In the genomic region with DNA sequence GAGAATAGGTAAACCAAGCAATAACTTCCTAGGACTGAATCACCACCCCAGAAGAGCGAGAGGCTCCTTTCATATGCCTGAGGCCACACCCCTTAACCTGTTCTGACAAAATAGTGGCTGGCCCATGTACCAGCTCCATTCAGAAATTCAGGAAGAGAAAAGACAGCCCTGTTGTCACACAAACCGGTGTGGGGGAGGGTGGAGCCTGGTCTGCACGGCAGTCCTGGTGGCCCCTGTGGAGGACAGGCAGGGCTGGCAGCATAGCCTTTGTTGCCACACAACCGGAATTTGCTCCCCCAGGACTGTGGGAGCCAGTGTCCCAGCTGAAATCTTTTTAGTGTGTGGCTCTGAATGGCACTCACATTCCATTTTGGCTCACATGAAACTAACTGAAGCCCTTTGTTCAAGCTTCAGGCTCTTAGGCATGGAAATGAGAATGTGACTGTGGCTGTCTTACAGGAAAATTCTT, we compare ENCODE assay signal across 7 cellular contexts. TPM values are rescaled to one million over a fixed set of nuclear protein-coding genes. Genes with fewer than 3 reads are reported as not detected.
A peak's percentile ranks its signal among the peaks of the same experiment; 100 is the strongest.
DNase-seq lines count a peak whose midpoint lies in the region; ATAC-seq and TF ChIP-seq lines count a peak whose summit lies in the region.

No MANE protein-coding gene starts in this region.

- no peaks in the 10 kb centered on the region for H4K20me1 ChIP-seq in MM.1S (ENCODE audit: insufficient read depth, low read length)

- H3K4me3 ChIP-seq in HUES48 (ENCODE audit: low read depth, low read length) (no peak overlapping the region), MM.1S (ENCODE audit: low read length) (no peak overlapping the region)

- H3K4me1 ChIP-seq in HUES48 (ENCODE audit: control insufficient read depth, insufficient read depth, low read length) (peaks cover 46% of the 10 kb centered on the region), MM.1S (ENCODE audit: low read length) (no peaks in the 10 kb centered on the region)

- H3K4me1 Mint-ChIP-seq in T-helper 1 cell treated with Interleukin-12 subunit alpha and Interleukin-12 subunit beta and Interleukin-4 antibody, amounts not matched to agents 30 μg/mL and 1 μg/mL, for 36 hours (ENCODE audit: low read depth): peaks cover 5% of the 10 kb centered on the region

- H3K9me3 ChIP-seq in HUES48 (ENCODE audit: control insufficient read depth, insufficient read depth, low read length) (no peaks in the 10 kb centered on the region), MM.1S (replicated peaks; ENCODE audit: insufficient read depth, low read length) (no peaks in the 10 kb centered on the region)

- H3K36me3 ChIP-seq in HUES48 (ENCODE audit: control insufficient read depth, insufficient read depth, low read length) (peaks cover 9% of the 10 kb centered on the region; the same call in 1 of the 2 replicates), MM.1S (replicated peaks; ENCODE audit: insufficient read depth, low read length) (no peaks in the 10 kb centered on the region; the same call in none of the 2 replicates)

- H3F3A ChIP-seq in MM.1S (ENCODE audit: insufficient read depth, low read length): no peaks in the 10 kb centered on the region

- H3K4me3 Mint-ChIP-seq in T-helper 1 cell treated with Interleukin-12 subunit alpha and Interleukin-12 subunit beta and Interleukin-4 antibody, amounts not matched to agents 30 μg/mL and 1 μg/mL, for 36 hours: no peak overlapping the region

- H3K4me2 ChIP-seq in MM.1S (ENCODE audit: low read depth, low read length): no peak overlapping the region

- no peak overlapping the region for H2AFZ ChIP-seq in MM.1S (ENCODE audit: low read length)

- intact Hi-C loops in cardiac septum (cut with DNase I): no loop called here

- no peak for ATAC-seq in GM21529 (IDR thresholded peaks at IDR 0.05; ENCODE audit: unreplicated experiment)

- H3K9me3 Mint-ChIP-seq in T-helper 1 cell treated with Interleukin-12 subunit alpha and Interleukin-12 subunit beta and Interleukin-4 antibody, amounts not matched to agents 30 μg/mL and 1 μg/mL, for 36 hours: no peaks in the 10 kb centered on the region

- TF ChIP-seq CTCF in MM.1S (IDR thresholded peaks at IDR 0.05; ENCODE audit: low read length): no peak

- H3K27ac ChIP-seq in HUES48 (ENCODE audit: low read depth, low read length): peak overlapping the region; percentile 75
- no peak overlapping the region for H3K27ac ChIP-seq in MM.1S (ENCODE audit: low read length)

- no peaks in the 10 kb centered on the region for H3K27me3 ChIP-seq in HUES48 (ENCODE audit: control insufficient read depth, insufficient read depth, low read length)
- H3K27me3 ChIP-seq in MM.1S (replicated peaks; ENCODE audit: insufficient read depth, low read length): no peaks in the 10 kb centered on the region

- no peak overlapping the region for H3K9ac ChIP-seq in HUES48 (ENCODE audit: low read depth, low read length)
- H3K9ac ChIP-seq in MM.1S (ENCODE audit: low read length): no peak overlapping the region

- peak overlapping the region; percentile 1 for H3K27ac Mint-ChIP-seq in T-helper 1 cell treated with Interleukin-12 subunit alpha and Interleukin-12 subunit beta and Interleukin-4 antibody, amounts not matched to agents 30 μg/mL and 1 μg/mL, for 36 hours

- DNase-seq in cardiac septum (ENCODE audit: low spot score) (peak; percentile 68), retina (peak; percentile 54), RKO (ENCODE audit: low spot score) (no peak), MM.1S (no peak)

- H3K27me3 Mint-ChIP-seq in T-helper 1 cell treated with Interleukin-12 subunit alpha and Interleukin-12 subunit beta and Interleukin-4 antibody, amounts not matched to agents 30 μg/mL and 1 μg/mL, for 36 hours (ENCODE audit: low read depth): no peaks in the 10 kb centered on the region

- no peaks in the 10 kb centered on the region for H3K9me2 ChIP-seq in MM.1S (replicated peaks; ENCODE audit: insufficient read depth, low read length)

- no peaks in the 10 kb centered on the region for H3K79me2 ChIP-seq in MM.1S (ENCODE audit: low read length)

- peaks cover 18% of the 10 kb centered on the region for H3K36me3 Mint-ChIP-seq in T-helper 1 cell treated with Interleukin-12 subunit alpha and Interleukin-12 subunit beta and Interleukin-4 antibody, amounts not matched to agents 30 μg/mL and 1 μg/mL, for 36 hours (ENCODE audit: low read depth)

RNA-seq across cellular contexts. Expression of a gene that starts 23.8 kb away (rescaled TPM):
- total RNA-seq in cardiac septum: not detected

RNA-seq across cellular contexts. Expression of a gene that starts 46.2 kb away (rescaled TPM):
- total RNA-seq in cardiac septum: 2.4 TPM

Comparison
In these comparisons a context has a peak if more than half of its experiments do, and no peak if none do; other contexts are left out.
1. DNase-seq: peak in cardiac septum (single experiment) and retina (single experiment); none in RKO (single experiment) and MM.1S (single experiment).